In the genomic region with DNA sequence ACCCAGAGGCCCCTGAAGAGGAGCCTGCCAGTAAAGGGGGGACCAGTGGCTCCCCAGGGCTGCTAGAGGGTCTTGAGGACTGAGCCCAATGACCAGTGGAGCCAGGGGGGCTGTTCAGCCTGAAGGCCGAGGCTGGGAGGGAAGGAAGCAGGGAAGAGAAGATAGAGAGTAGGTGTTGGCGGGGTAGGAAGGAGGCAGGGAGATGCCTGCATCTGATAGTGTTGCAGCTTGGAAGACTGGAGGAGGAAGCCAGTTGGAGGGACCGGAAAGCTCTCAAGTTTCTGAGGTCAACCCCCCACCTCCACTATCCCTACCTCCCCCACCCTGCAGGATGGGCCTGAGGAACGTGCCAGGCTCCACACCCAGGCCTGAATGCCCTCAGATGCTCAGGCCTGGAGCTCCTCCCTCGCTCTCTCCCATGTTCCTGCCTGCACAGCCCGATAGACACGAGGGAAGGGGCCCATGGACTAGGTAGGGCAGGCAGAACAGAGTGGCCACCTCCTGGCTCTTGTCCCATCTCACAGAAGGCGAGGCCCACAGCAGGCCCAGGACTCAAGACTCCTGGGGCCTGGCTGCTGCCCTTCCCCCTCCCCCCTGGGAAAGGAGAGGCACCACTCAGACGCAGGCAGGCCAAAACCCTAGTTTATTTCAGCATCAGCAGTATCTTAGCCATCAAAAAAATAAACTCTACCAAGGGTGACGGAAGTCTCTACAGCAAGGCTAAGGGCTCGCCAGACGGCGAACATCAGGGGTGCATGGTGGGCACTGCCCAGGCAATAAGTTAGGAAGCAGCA, we compare ENCODE assay signal across 1 cellular context.
TF ChIP-seq lines count a peak whose summit lies in the region.

No MANE protein-coding gene starts in this region.

TF ChIP-seq in HepG2, 621 proteins besides CTCF, POLR2A, EP300 and RAD21:
- TF ChIP-seq MEIS1 (CRISPR knock-in tag; IDR thresholded peaks at IDR 0.05; ENCODE audit: borderline replicate concordance) (0 out of 2 replicates have a peak, but pooled peaks have one; percentile 0), JARID2 (CRISPR knock-in tag; IDR thresholded peaks at IDR 0.05; ENCODE audit: insufficient replicate concordance) (no peak), POLR2AphosphoS5 (IDR thresholded peaks at IDR 0.05; ENCODE audit: low read depth, low read length) (peak; percentile 10; the same call in 1 of the 2 replicates), ZBTB20 (CRISPR knock-in tag; IDR thresholded peaks at IDR 0.05; ENCODE audit: borderline replicate concordance, low read depth) (0 out of 2 replicates have a peak, but pooled peaks have one; percentile 2), E2F2 (CRISPR knock-in tag; IDR thresholded peaks at IDR 0.05; ENCODE audit: borderline replicate concordance) (no peak), ZNF788 (CRISPR knock-in tag; IDR thresholded peaks at IDR 0.05; ENCODE audit: borderline replicate concordance) (0 out of 2 replicates have a peak, but pooled peaks have one; percentile 21), AGO2 (optimal IDR thresholded peaks at IDR 0.05; ENCODE audit: low read depth, low read length) (peak; percentile 4), PCBP1 (IDR thresholded peaks at IDR 0.05; ENCODE audit: borderline replicate concordance, low read depth, low read length) (0 out of 2 replicates have a peak, but pooled peaks have one; percentile 9)
- TF ChIP-seq, protein P1, sequence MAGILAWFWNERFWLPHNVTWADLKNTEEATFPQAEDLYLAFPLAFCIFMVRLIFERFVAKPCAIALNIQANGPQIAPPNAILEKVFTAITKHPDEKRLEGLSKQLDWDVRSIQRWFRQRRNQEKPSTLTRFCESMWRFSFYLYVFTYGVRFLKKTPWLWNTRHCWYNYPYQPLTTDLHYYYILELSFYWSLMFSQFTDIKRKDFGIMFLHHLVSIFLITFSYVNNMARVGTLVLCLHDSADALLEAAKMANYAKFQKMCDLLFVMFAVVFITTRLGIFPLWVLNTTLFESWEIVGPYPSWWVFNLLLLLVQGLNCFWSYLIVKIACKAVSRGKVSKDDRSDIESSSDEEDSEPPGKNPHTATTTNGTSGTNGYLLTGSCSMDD (CRISPR knock-in tag; IDR thresholded peaks at IDR 0.05) = no peak
